In genomic region chr4:13545394-13545808, GRCh38 we compare ENCODE assay signal across 9 cellular contexts. TPM values are rescaled to one million over a fixed set of nuclear protein-coding genes. Genes with fewer than 3 reads are reported as not detected.
A peak's percentile ranks its signal among the peaks of the same experiment; 100 is the strongest.
DNase-seq lines count a peak whose midpoint lies in the region; ATAC-seq and TF ChIP-seq lines count a peak whose summit lies in the region.
"Had no signal": no experiment of that assay in that cellular context is flagged by ENCODE, and none has a peak within 500 bp of the region (broad histone marks: within the 10 kb centered on the region; RNA-seq: fewer than 3 reads in every experiment).

No MANE protein-coding gene starts in this region.

- H3K27ac ChIP-seq in CD4-positive, CD25-positive, alpha-beta regulatory T cell (ENCODE audit: insufficient read depth, low read length, poor library complexity, severe bottlenecking), result no peak overlapping the region
- no peak overlapping the region for H3K27ac ChIP-seq in dorsolateral prefrontal cortex
- H3K27ac ChIP-seq: left lung had no signal

- H3K9me3 Mint-ChIP-seq in CD4-positive, CD25-positive, alpha-beta regulatory T cell, result peaks cover 0 to 14% (median 0%) of the 10 kb centered on the region in 7 donors
- H3K9me3 Mint-ChIP-seq in neural crest cell, result no peaks in the 10 kb centered on the region

- H3K36me3 ChIP-seq in CD4-positive, CD25-positive, alpha-beta regulatory T cell (ENCODE audit: control insufficient read depth, insufficient read depth, low read length), result no peaks in the 10 kb centered on the region
- H3K36me3 ChIP-seq: left lung had no signal

- peaks cover 74% of the 10 kb centered on the region for H3K4me1 ChIP-seq in CD4-positive, CD25-positive, alpha-beta regulatory T cell (ENCODE audit: control insufficient read depth, insufficient read depth, low read length, poor library complexity, severe bottlenecking)

- intact Hi-C loops in dorsolateral prefrontal cortex (cut with DNase I), result loop anchor here in 1 of 2 donors (5.0 kb wide), 1 partner anchor 693 kb away; no protein-coding TSS in a partner anchor

- no peak for ATAC-seq in CD4-positive, CD25-positive, alpha-beta regulatory T cell (ENCODE audit: low read depth in 2 of 2)
- ATAC-seq in HG03135 (IDR thresholded peaks at IDR 0.05; ENCODE audit: unreplicated experiment), result no peak

- H3K4me1 Mint-ChIP-seq in CD4-positive, CD25-positive, alpha-beta regulatory T cell, result peaks cover 15 to 59% (median 28%) of the 10 kb centered on the region in 4 donors
- H3K4me1 Mint-ChIP-seq in neural crest cell, result peaks cover 34% of the 10 kb centered on the region

- peak overlapping the region; percentile 37 for H3K4me3 ChIP-seq in CD4-positive, CD25-positive, alpha-beta regulatory T cell (ENCODE audit: low read depth, low read length)
- peak overlapping the region; percentile 56 for H3K4me3 ChIP-seq in LNCaP clone FGC (ENCODE audit: low read depth, low read length)
- H3K4me3 ChIP-seq in dorsolateral prefrontal cortex, result peak overlapping the region in 34 of 59 donors; percentile 36 to 71 (median 55)

- H3K9me3 ChIP-seq in CD4-positive, CD25-positive, alpha-beta regulatory T cell (ENCODE audit: control insufficient read depth in 2 of 2, low read length in 2 of 2), result peaks cover 0 to 8% of the 10 kb centered on the region in 2 experiments
- H3K9me3 ChIP-seq: left lung had no signal

- DNase-seq in CD4-positive, CD25-positive, alpha-beta regulatory T cell, result no peak
- DNase-seq in LNCaP clone FGC (ENCODE audit: low read depth) (no peak), dorsolateral prefrontal cortex (no peak), neural crest cell (ENCODE audit: low read depth, low spot score) (no peak), NCI-H2171 treated with DMSO at 0.1 percent for 48 hours (lab: John Stamatoyannopoulos, UW) (no peak), activated gamma-delta T cell treated with Interleukin-2 at 50 U/mL for 16 hours (no peak)
- DNase-seq in central memory CD4-positive, alpha-beta T cell, result no peak

- no peak overlapping the region for H3K27ac Mint-ChIP-seq in CD4-positive, CD25-positive, alpha-beta regulatory T cell
- H3K27ac Mint-ChIP-seq in neural crest cell (ENCODE audit: unreplicated experiment), result no peak overlapping the region

- no peaks in the 10 kb centered on the region for H3K36me3 Mint-ChIP-seq in CD4-positive, CD25-positive, alpha-beta regulatory T cell
- H3K36me3 Mint-ChIP-seq in neural crest cell (ENCODE audit: low read depth), result no peaks in the 10 kb centered on the region

- peaks cover 80% of the 10 kb centered on the region for H3K27me3 Mint-ChIP-seq in CD4-positive, CD25-positive, alpha-beta regulatory T cell
- peaks cover 85% of the 10 kb centered on the region for H3K27me3 Mint-ChIP-seq in neural crest cell (ENCODE audit: low read depth)

- TF ChIP-seq CTCF in LNCaP clone FGC (IDR thresholded peaks at IDR 0.05; ENCODE audit: control insufficient read depth, extremely low read depth, insufficient read depth), result no peak
- TF ChIP-seq CTCF in dorsolateral prefrontal cortex (IDR thresholded peaks at IDR 0.05 in 54 of 56, conservative IDR thresholded peaks at IDR 0.05 in 2 of 56; ENCODE audit: low read depth in 1 of 56, partially characterized antibody in 56 of 56), result no peak
- no peak for TF ChIP-seq CTCF in neural crest cell (conservative IDR thresholded peaks at IDR 0.05)

- peaks cover 36% of the 10 kb centered on the region for H3K27me3 ChIP-seq in CD4-positive, CD25-positive, alpha-beta regulatory T cell (ENCODE audit: control insufficient read depth, insufficient read depth, low read length)
- peaks cover 40 to 100% (median 99%) of the 10 kb centered on the region in 45 donors for H3K27me3 ChIP-seq in dorsolateral prefrontal cortex

- peak overlapping the region; percentile 78 to 83 (median 82) for H3K4me3 Mint-ChIP-seq in CD4-positive, CD25-positive, alpha-beta regulatory T cell
- peak overlapping the region; percentile 97 for H3K4me3 Mint-ChIP-seq in neural crest cell

RNA-seq across cellular contexts. Expression of gene NKX3-2, which starts 1.1 kb away (rescaled TPM):
- not detected for total RNA-seq in CD4-positive, CD25-positive, alpha-beta regulatory T cell
- not detected for polyA plus RNA-seq in CD4-positive, CD25-positive, alpha-beta regulatory T cell
- total RNA-seq in dorsolateral prefrontal cortex (not detected), neural crest cell (3.3 and 4.0 TPM in 2 replicates)
- total RNA-seq: left lung had no signal
